8 cellular contexts compared by ENCODE assay signal in the genomic region with DNA sequence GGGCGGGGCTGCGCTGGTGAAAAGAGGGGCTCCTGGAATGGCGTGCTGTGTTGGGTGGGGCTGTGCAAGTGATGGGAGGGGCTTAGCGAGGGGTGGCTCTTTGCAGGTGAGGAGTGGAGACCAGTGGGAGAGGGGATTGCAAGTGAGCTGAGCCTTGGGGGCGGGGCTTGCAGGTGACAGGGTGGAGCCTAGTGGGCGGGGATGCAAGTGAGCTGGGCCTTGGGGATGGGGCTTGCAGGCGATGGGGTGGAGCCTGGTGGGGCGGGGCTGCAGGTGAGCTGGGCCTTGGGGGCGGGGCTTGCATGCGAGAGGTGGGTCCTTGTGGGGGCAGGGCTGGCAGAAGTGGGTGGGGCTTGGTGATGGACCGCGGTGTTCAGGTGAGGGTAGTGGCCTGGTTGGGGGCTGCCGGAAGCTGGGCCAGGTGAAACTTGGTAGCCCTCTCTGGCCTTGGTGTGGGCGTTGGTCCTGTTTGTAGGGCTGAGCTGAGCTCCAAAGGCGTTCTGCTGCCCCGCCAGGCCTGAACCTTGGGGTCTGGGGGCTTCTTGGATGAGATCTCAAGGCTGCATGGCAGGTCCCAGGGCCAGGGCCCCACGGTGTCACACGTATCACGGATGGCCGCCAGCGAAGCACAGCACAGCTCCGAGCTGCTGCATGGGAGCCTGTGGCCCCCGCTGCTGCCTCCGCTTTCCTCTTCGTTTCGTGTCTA. TPM values are rescaled to one million over a fixed set of nuclear protein-coding genes. Genes with fewer than 3 reads are reported as not detected.
DNase-seq lines count a peak whose midpoint lies in the region; ATAC-seq lines count a peak whose summit lies in the region.

No MANE protein-coding gene starts in this region.

- peaks cover 4 to 8% (median 7%) of the 10 kb centered on the region in 3 donors for H3K4me1 Mint-ChIP-seq in IgD-negative memory B cell
- H3K4me1 Mint-ChIP-seq in activated naive CD4-positive, alpha-beta T cell treated with anti-CD3 and anti-CD28 coated beads, Interleukin-2, amount 50 U/mL, for 24 hours = peaks cover 26% of the 10 kb centered on the region

- no peaks in the 10 kb centered on the region for H3K27me3 ChIP-seq in iPS DF 6.9 (ENCODE audit: control insufficient read depth, insufficient read depth, low read length)

- H3K9me3 Mint-ChIP-seq in IgD-negative memory B cell = no peaks in the 10 kb centered on the region
- H3K9me3 Mint-ChIP-seq in activated naive CD4-positive, alpha-beta T cell treated with anti-CD3 and anti-CD28 coated beads, Interleukin-2, amount 50 U/mL, for 24 hours = no peaks in the 10 kb centered on the region

- peaks cover 2% of the 10 kb centered on the region; the same call in 1 of the 2 replicates for H3K4me1 ChIP-seq in iPS DF 6.9 (ENCODE audit: control insufficient read depth, insufficient read depth, low read length)

- no peaks in the 10 kb centered on the region for H3K9me3 ChIP-seq in iPS DF 6.9 (ENCODE audit: control insufficient read depth, insufficient read depth, low read length)

- DNase-seq in NCI-H2107 (lab: John Stamatoyannopoulos, UW) (peak; percentile 30), NCI-H2107 treated with DMSO at 0.1 percent for 48 hours (lab: John Stamatoyannopoulos, UW; ENCODE audit: unreplicated experiment) (no peak), iPS DF 6.9 (ENCODE audit: low read depth, low spot score) (no peak), OCI-M1 (lab: John Stamatoyannopoulos, UW) (no peak)
- DNase-seq in stimulated activated CD8-positive, alpha-beta memory T cell treated with anti-CD3 and anti-CD28 coated beads, Interleukin-4, amount 100 ng/mL, for 48 hours = peak; percentile 87

- H3K4me3 Mint-ChIP-seq in IgD-negative memory B cell = peak overlapping the region; percentile 76 to 93 (median 90)
- H3K4me3 Mint-ChIP-seq in activated naive CD4-positive, alpha-beta T cell treated with anti-CD3 and anti-CD28 coated beads, Interleukin-2, amount 50 U/mL, for 24 hours = peak overlapping the region; percentile 78

- peaks cover 2% of the 10 kb centered on the region for H3K27me3 Mint-ChIP-seq in IgD-negative memory B cell
- no peaks in the 10 kb centered on the region for H3K27me3 Mint-ChIP-seq in activated naive CD4-positive, alpha-beta T cell treated with anti-CD3 and anti-CD28 coated beads, Interleukin-2, amount 50 U/mL, for 24 hours

- peak overlapping the region; percentile 7; the same call in 1 of the 2 replicates for H3K4me3 ChIP-seq in iPS DF 6.9 (ENCODE audit: low read length)

- H3K36me3 ChIP-seq in iPS DF 6.9 (ENCODE audit: control insufficient read depth, insufficient read depth, low read length) = no peaks in the 10 kb centered on the region

- H3K36me3 Mint-ChIP-seq in IgD-negative memory B cell = peaks cover 3% of the 10 kb centered on the region
- peaks cover 7% of the 10 kb centered on the region for H3K36me3 Mint-ChIP-seq in activated naive CD4-positive, alpha-beta T cell treated with anti-CD3 and anti-CD28 coated beads, Interleukin-2, amount 50 U/mL, for 24 hours

- no CpG with 5 or more reads among the region's 26 CpGs for WGBS in iPS DF 6.9 (ENCODE audit: insufficient coverage, insufficient read length)

- no peak overlapping the region for H3K27ac ChIP-seq in iPS DF 6.9 (ENCODE audit: low read length)

- H3K27ac Mint-ChIP-seq in IgD-negative memory B cell = peak overlapping the region; percentile 55 to 96 (median 93)
- peak overlapping the region; percentile 63 for H3K27ac Mint-ChIP-seq in activated naive CD4-positive, alpha-beta T cell treated with anti-CD3 and anti-CD28 coated beads, Interleukin-2, amount 50 U/mL, for 24 hours

- ATAC-seq in GM21717 (IDR thresholded peaks at IDR 0.05; ENCODE audit: unreplicated experiment) = peak; percentile 38

RNA-seq across cellular contexts. Expression of a gene that starts 0.7 kb away (rescaled TPM):
- polyA plus RNA-seq in IgD-negative memory B cell = 37.2 TPM

Comparison
In these comparisons a context has a peak if more than half of its experiments do, and no peak if none do; other contexts are left out.
1. DNase-seq: peak in NCI-H2107 (single experiment) and stimulated activated CD8-positive, alpha-beta memory T cell treated with anti-CD3 and anti-CD28 coated beads, Interleukin-4, amount 100 ng/mL, for 48 hours (single experiment); none in NCI-H2107 treated with DMSO at 0.1 percent for 48 hours (single experiment), iPS DF 6.9 (single experiment) and OCI-M1 (single experiment).